In genomic region chr7:136953386-136953785, GRCh38 we compare ENCODE assay signal across 21 cellular contexts.
DNase-seq lines count a peak whose midpoint lies in the region; ATAC-seq, FAIRE-seq and TF ChIP-seq lines count a peak whose summit lies in the region.
"Had no signal": no experiment of that assay in that cellular context is flagged by ENCODE, and none has a peak within 500 bp of the region (broad histone marks: within the 10 kb centered on the region; RNA-seq: fewer than 3 reads in every experiment).

No MANE protein-coding gene starts in this region.

- H3K4me1 Mint-ChIP-seq in astrocyte (ENCODE audit: low read depth, unreplicated experiment), result peaks cover 23% of the 10 kb centered on the region
- no peaks in the 10 kb centered on the region for H3K4me1 Mint-ChIP-seq in activated CD4-positive, alpha-beta memory T cell treated with anti-CD3 and anti-CD28 coated beads for 36 hours (ENCODE audit: low read depth)
- H3K4me1 Mint-ChIP-seq: naive thymus-derived CD4-positive, alpha-beta T cell; stimulated activated naive CD8-positive, alpha-beta T cell treated with anti-CD3 and anti-CD28 coated beads, Interleukin-15, amount 100 ng/mL, for 72 hours had no signal

- intact Hi-C loops in activated CD4-positive, alpha-beta memory T cell treated with anti-CD3 and anti-CD28 coated beads for 36 hours (cut with micrococcal nuclease), result no loop called here
- intact Hi-C loops in left lung (cut with DNase I), result no loop called here

- POLR2A ChIA-PET in activated CD4-positive, alpha-beta memory T cell treated with anti-CD3 and anti-CD28 coated beads for 36 hours (lab: Charles Lee), result no interaction called here

- no peak overlapping the region for H3K9ac ChIP-seq in astrocyte (ENCODE audit: low read length)

- no peaks in the 10 kb centered on the region for H4K20me1 ChIP-seq in astrocyte (ENCODE audit: insufficient read depth, low read length)

- peak overlapping the region; percentile 72 for H3K27ac Mint-ChIP-seq in astrocyte (ENCODE audit: unreplicated experiment)
- H3K27ac Mint-ChIP-seq in activated CD4-positive, alpha-beta memory T cell treated with anti-CD3 and anti-CD28 coated beads for 36 hours, result no peak overlapping the region
- H3K27ac Mint-ChIP-seq: naive thymus-derived CD4-positive, alpha-beta T cell had no signal

- H3K4me3 ChIP-seq in astrocyte (ENCODE audit: insufficient read depth, low read depth, low read length) (no peak overlapping the region), left lung (no peak overlapping the region)
- H3K4me3 ChIP-seq: A549, body of pancreas, prostate gland, SJCRH30 had no signal

- TF ChIP-seq CTCF in astrocyte (IDR thresholded peaks at IDR 0.05; ENCODE audit: insufficient read depth, low read depth, low read length), result no peak
- no peak for TF ChIP-seq CTCF in left lung (IDR thresholded peaks at IDR 0.05)

- no peak overlapping the region for H3K4me3 Mint-ChIP-seq in astrocyte (ENCODE audit: unreplicated experiment)
- H3K4me3 Mint-ChIP-seq in activated CD4-positive, alpha-beta memory T cell treated with anti-CD3 and anti-CD28 coated beads for 36 hours, result no peak overlapping the region
- H3K4me3 Mint-ChIP-seq: naive thymus-derived CD4-positive, alpha-beta T cell; stimulated activated naive CD8-positive, alpha-beta T cell treated with anti-CD3 and anti-CD28 coated beads, Interleukin-15, amount 100 ng/mL, for 72 hours had no signal

- peak; percentile 65 for DNase-seq in A172 (ENCODE audit: low spot score)
- peak; percentile 68 for DNase-seq in GM04504 (ENCODE audit: low read depth)
- DNase-seq in astrocyte (ENCODE audit: low read depth), result peak; percentile 80
- peak; percentile 16 for DNase-seq in foreskin melanocyte
- no peak for DNase-seq in SW 1271 (lab: John Stamatoyannopoulos, UW)
- no peak for DNase-seq in activated CD4-positive, alpha-beta memory T cell treated with anti-CD3 and anti-CD28 coated beads for 36 hours
- no peak for DNase-seq in pons (ENCODE audit: low spot score)
- no peak for DNase-seq in left lung
- DNase-seq: activated CD4-positive, alpha-beta T cell treated with anti-CD3 and anti-CD28 coated beads for 1 hour; activated gamma-delta T cell; body of pancreas; COR-L47; effector CD4-positive, alpha-beta T cell; naive thymus-derived CD4-positive, alpha-beta T cell; NCI-H187 treated with DMSO at 0.1 percent for 48 hours; NCI-H524; SJCRH30; stimulated activated naive CD8-positive, alpha-beta T cell treated with anti-CD3 and anti-CD28 coated beads, Interleukin-15, amount 100 ng/mL, for 72 hours had no signal

- H3K27me3 ChIP-seq in astrocyte (ENCODE audit: insufficient read depth, low read length), result no peaks in the 10 kb centered on the region
- H3K27me3 ChIP-seq in left lung, result no peaks in the 10 kb centered on the region
- H3K27me3 ChIP-seq: body of pancreas, SJCRH30 had no signal

- H3K36me3 ChIP-seq in astrocyte (ENCODE audit: insufficient read depth, low read length) (no peaks in the 10 kb centered on the region), left lung (no peaks in the 10 kb centered on the region)
- H3K36me3 ChIP-seq: prostate gland, SJCRH30 had no signal

- peaks cover 3% of the 10 kb centered on the region for H3K36me3 Mint-ChIP-seq in astrocyte (ENCODE audit: low read depth, unreplicated experiment)
- no peaks in the 10 kb centered on the region for H3K36me3 Mint-ChIP-seq in activated CD4-positive, alpha-beta memory T cell treated with anti-CD3 and anti-CD28 coated beads for 36 hours

- H2AFZ ChIP-seq in astrocyte (ENCODE audit: low read depth, low read length), result no peak overlapping the region

- no peak for ATAC-seq in left lung
- ATAC-seq: A549; body of pancreas; naive thymus-derived CD4-positive, alpha-beta T cell; stimulated activated naive CD8-positive, alpha-beta T cell treated with anti-CD3 and anti-CD28 coated beads, Interleukin-15, amount 100 ng/mL, for 72 hours had no signal

- H3K27ac ChIP-seq in astrocyte (ENCODE audit: low read depth, low read length) (peak overlapping the region; percentile 41), left lung (no peak overlapping the region)
- H3K27ac ChIP-seq: A549, body of pancreas, prostate gland, SJCRH30 had no signal

- FAIRE-seq in astrocyte (lab: Jason Lieb, UNC), result peak; percentile 52
- FAIRE-seq: A549, GM12892 had no signal

- H3K9me3 Mint-ChIP-seq in astrocyte (ENCODE audit: unreplicated experiment), result no peaks in the 10 kb centered on the region
- H3K9me3 Mint-ChIP-seq in activated CD4-positive, alpha-beta memory T cell treated with anti-CD3 and anti-CD28 coated beads for 36 hours, result peaks cover 6% of the 10 kb centered on the region

- no peaks in the 10 kb centered on the region for H3K79me2 ChIP-seq in astrocyte (ENCODE audit: insufficient read depth, low read length)

- no peaks in the 10 kb centered on the region for H3K9me3 ChIP-seq in astrocyte (ENCODE audit: insufficient read depth, low read depth, low read length)
- peaks cover 0 to 2% of the 10 kb centered on the region in 2 donors for H3K9me3 ChIP-seq in left lung
- H3K9me3 ChIP-seq: A549, body of pancreas, prostate gland, SJCRH30 had no signal

- H3K4me2 ChIP-seq in astrocyte (ENCODE audit: low read length), result no peak overlapping the region
- H3K4me2 ChIP-seq: A549 had no signal

- CTCF ChIA-PET in activated CD4-positive, alpha-beta memory T cell treated with anti-CD3 and anti-CD28 coated beads for 36 hours (lab: Charles Lee), result no interaction called here

- H3K4me1 ChIP-seq in astrocyte (ENCODE audit: insufficient read depth, low read length), result peaks cover 27% of the 10 kb centered on the region
- peaks cover 0 to 6% of the 10 kb centered on the region in 2 donors for H3K4me1 ChIP-seq in left lung
- H3K4me1 ChIP-seq: A549, body of pancreas, prostate gland, SJCRH30 had no signal

- no peaks in the 10 kb centered on the region for H3K27me3 Mint-ChIP-seq in astrocyte (ENCODE audit: low read depth, unreplicated experiment)
- no peaks in the 10 kb centered on the region for H3K27me3 Mint-ChIP-seq in activated CD4-positive, alpha-beta memory T cell treated with anti-CD3 and anti-CD28 coated beads for 36 hours
- H3K27me3 Mint-ChIP-seq: naive thymus-derived CD4-positive, alpha-beta T cell; stimulated activated naive CD8-positive, alpha-beta T cell treated with anti-CD3 and anti-CD28 coated beads, Interleukin-15, amount 100 ng/mL, for 72 hours had no signal

Comparison
In these comparisons a context has a peak if more than half of its experiments do, and no peak if none do; other contexts are left out.
1. DNase-seq: peak in A172 (single experiment), GM04504 (single experiment), astrocyte (single experiment) and foreskin melanocyte (single experiment); none in SW 1271 (0 of 2), activated CD4-positive, alpha-beta memory T cell treated with anti-CD3 and anti-CD28 coated beads for 36 hours (single experiment), pons (single experiment) and left lung (0 of 2).